In the genomic region with DNA sequence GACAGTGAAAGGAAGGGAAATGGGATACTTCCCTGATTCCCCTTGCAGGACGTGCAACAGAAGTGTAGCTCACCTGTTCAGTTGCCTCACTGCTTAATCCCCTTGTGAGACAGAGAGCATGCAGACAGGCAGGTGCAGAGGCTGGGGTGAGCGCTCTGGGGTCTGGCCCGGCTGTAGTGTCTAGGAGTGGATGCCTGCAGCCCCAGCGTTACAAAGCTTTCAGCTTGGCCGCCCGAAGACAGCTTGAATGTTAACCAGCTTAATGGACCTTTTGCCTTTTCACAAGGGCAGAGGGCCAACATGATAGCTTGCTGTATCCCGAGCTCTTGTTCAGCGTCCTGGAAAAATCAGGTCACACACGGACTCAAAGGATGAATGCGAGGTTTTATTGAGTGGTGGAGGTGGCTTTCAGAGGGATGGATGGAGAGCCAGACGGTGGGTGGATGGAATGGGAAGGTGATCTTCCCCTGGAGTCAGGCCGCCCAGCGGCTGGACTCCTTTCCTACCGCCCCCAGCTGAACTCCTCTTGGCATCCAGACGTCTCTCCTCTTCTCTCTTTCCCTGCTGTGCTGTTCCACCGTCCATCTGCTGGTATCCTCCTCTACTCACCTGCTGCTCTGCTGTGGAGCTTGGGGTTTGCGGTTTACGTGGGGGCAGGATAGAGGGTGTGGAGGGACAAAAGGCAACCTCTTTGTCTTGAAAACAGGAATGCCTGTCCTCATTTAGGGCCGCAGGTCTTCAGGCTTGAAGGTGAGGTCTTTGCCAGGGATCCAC, we compare ENCODE assay signal across 19 cellular contexts.
A peak's percentile ranks its signal among the peaks of the same experiment; 100 is the strongest.
DNase-seq lines count a peak whose midpoint lies in the region; ATAC-seq and TF ChIP-seq lines count a peak whose summit lies in the region.
"Had no signal": no experiment of that assay in that cellular context is flagged by ENCODE, and none has a peak within 500 bp of the region (broad histone marks: within the 10 kb centered on the region; RNA-seq: fewer than 3 reads in every experiment).

No MANE protein-coding gene starts in this region.

- H3K4me3 ChIP-seq in right atrium auricular region (no peak overlapping the region), Peyer's patch (no peak overlapping the region), lower leg skin (ENCODE audit: low read depth, poor library complexity, severe bottlenecking) (no peak overlapping the region)
- H3K4me3 ChIP-seq: coronary artery, heart right ventricle, PC-9, SJSA1, stomach had no signal

- H3K9me3 ChIP-seq in right atrium auricular region = no peaks in the 10 kb centered on the region
- H3K9me3 ChIP-seq in Peyer's patch = no peaks in the 10 kb centered on the region
- H3K9me3 ChIP-seq: SJSA1, stomach had no signal

- H3K27ac ChIP-seq in right atrium auricular region = no peak overlapping the region
- H3K27ac ChIP-seq in Peyer's patch = no peak overlapping the region
- H3K27ac ChIP-seq: 22Rv1, coronary artery, PC-9, SJSA1, stomach had no signal

- WGBS in lower leg skin, 2 donors = 78 to 89% methylated on average over 19 of the region's 19 CpGs

- intact Hi-C loops in Right ventricle myocardium inferior (cut with DNase I) (loop anchor here (5.0 kb wide), 1 partner anchor 84 kb away; the partner anchor contains the start of gene RESF1), lower leg skin (cut with DNase I; ENCODE audit: low total_unique reads) (no loop called here)

- DNase-seq in NCI-H1092 (lab: John Stamatoyannopoulos, UW) (peak; percentile 6), NCI-H1092 treated with DMSO at 0.1 percent for 48 hours (lab: John Stamatoyannopoulos, UW) (no peak), right atrium auricular region (ENCODE audit: low spot score) (peak; percentile 55), Right ventricle myocardium inferior (ENCODE audit: missing footprints) (no peak), islet precursor cell (peak; percentile 51), Peyer's patch (no peak), lower leg skin (ENCODE audit: low spot score in 2 of 2) (no peak), Kasumi-1 (lab: John Stamatoyannopoulos, UW) (no peak)
- DNase-seq: activated CD4-positive, alpha-beta T cell treated with anti-CD3 and anti-CD28 coated beads for 48 hours; H9; heart right ventricle; NCI-H1417; PC-9; stimulated activated CD4-positive, alpha-beta T cell treated with anti-CD3 and anti-CD28 coated beads, Interleukin-1b, Interleukin-23, amount 100 ng/mL, for 48 hours; stomach; T-helper 9 cell had no signal

- H3K36me3 ChIP-seq in right atrium auricular region (no peaks in the 10 kb centered on the region), Peyer's patch (no peaks in the 10 kb centered on the region)
- H3K36me3 ChIP-seq: heart right ventricle, SJSA1, stomach had no signal

- TF ChIP-seq POLR2A in Peyer's patch (IDR thresholded peaks at IDR 0.05) (no peak), lower leg skin (IDR thresholded peaks at IDR 0.05) (no peak)

- no peak for TF ChIP-seq CTCF in right atrium auricular region (IDR thresholded peaks at IDR 0.05)
- no peak for TF ChIP-seq CTCF in Peyer's patch (IDR thresholded peaks at IDR 0.05)
- TF ChIP-seq CTCF in lower leg skin (IDR thresholded peaks at IDR 0.05) = no peak

- ATAC-seq in Right ventricle myocardium inferior = no peak
- ATAC-seq: heart right ventricle had no signal

- peaks cover 0 to 11% of the 10 kb centered on the region in 2 donors for H3K4me1 ChIP-seq in right atrium auricular region
- H3K4me1 ChIP-seq in Peyer's patch = peaks cover 0 to 9% (median 2%) of the 10 kb centered on the region in 4 donors

- no peaks in the 10 kb centered on the region for H3K27me3 ChIP-seq in right atrium auricular region
- H3K27me3 ChIP-seq in Peyer's patch = no peaks in the 10 kb centered on the region
- H3K27me3 ChIP-seq: heart right ventricle, SJSA1, stomach had no signal

Comparison
In these comparisons a context has a peak if more than half of its experiments do, and no peak if none do; other contexts are left out.
1. DNase-seq: peak in NCI-H1092 (single experiment), right atrium auricular region (single experiment) and islet precursor cell (single experiment); none in NCI-H1092 treated with DMSO at 0.1 percent for 48 hours (single experiment), Right ventricle myocardium inferior (single experiment), Peyer's patch (0 of 3), lower leg skin (0 of 2) and Kasumi-1 (0 of 2).